Comparison of ENCODE assay signal across 22 cellular contexts in genomic region chr2:222604749-222605515, GRCh38. TPM values are rescaled to one million over a fixed set of nuclear protein-coding genes. Genes with fewer than 3 reads are reported as not detected.
DNase-seq lines count a peak whose midpoint lies in the region; ATAC-seq and TF ChIP-seq lines count a peak whose summit lies in the region.
"Had no signal": no experiment of that assay in that cellular context is flagged by ENCODE, and none has a peak within 500 bp of the region (broad histone marks: within the 10 kb centered on the region; RNA-seq: fewer than 3 reads in every experiment).

No MANE protein-coding gene starts in this region.

- TF ChIP-seq POLR2A in breast epithelium (IDR thresholded peaks at IDR 0.05) (no peak), thyroid gland (IDR thresholded peaks at IDR 0.05) (no peak)

- no peaks in the 10 kb centered on the region for H3K27me3 Mint-ChIP-seq in MCF 10A (ENCODE audit: insufficient read depth, unreplicated experiment)
- H3K27me3 Mint-ChIP-seq: CD4-positive, alpha-beta memory T cell had no signal

- peaks cover 4% of the 10 kb centered on the region for H3K4me1 Mint-ChIP-seq in MCF 10A (ENCODE audit: insufficient read depth, unreplicated experiment)
- H3K4me1 Mint-ChIP-seq: GM23338 had no signal

- H3K9me3 ChIP-seq in breast epithelium, result no peaks in the 10 kb centered on the region
- H3K9me3 ChIP-seq in SK-N-MC (ENCODE audit: low read depth, low read length), result no peaks in the 10 kb centered on the region
- no peaks in the 10 kb centered on the region for H3K9me3 ChIP-seq in thyroid gland
- H3K9me3 ChIP-seq: BLaER1 had no signal

- POLR2A ChIA-PET in MCF 10A (lab: Yijun Ruan, JAX), result interaction anchor here (0.6 to 1.5 kb wide), 4 partner anchors 11 to 1210 kb away, joined by 4 to 6 read pairs (median 4); no protein-coding TSS in a partner anchor

- peaks cover 67% of the 10 kb centered on the region for H3K36me3 Mint-ChIP-seq in MCF 10A (ENCODE audit: insufficient read depth, unreplicated experiment)
- peaks cover 6 to 10% of the 10 kb centered on the region in 2 donors for H3K36me3 Mint-ChIP-seq in activated naive CD4-positive, alpha-beta T cell treated with anti-CD3 and anti-CD28 coated beads, Interleukin-2, amount 50 U/mL, for 72 hours

- no TSS peak for BruUV-seq in MCF 10A (replicated peaks; lab: Mats Ljungman, UMichigan)

- H3K27ac ChIP-seq in breast epithelium (no peak overlapping the region), SK-N-MC (peak overlapping the region; percentile 75), thyroid gland (no peak overlapping the region)
- H3K27ac ChIP-seq: BLaER1 had no signal

- H3K27me3 ChIP-seq in breast epithelium (no peaks in the 10 kb centered on the region), thyroid gland (no peaks in the 10 kb centered on the region)
- H3K27me3 ChIP-seq: BLaER1 had no signal

- no peaks in the 10 kb centered on the region for H3K36me3 ChIP-seq in breast epithelium
- H3K36me3 ChIP-seq in SK-N-MC (ENCODE audit: insufficient read depth, low read length), result peaks cover 50% of the 10 kb centered on the region
- H3K36me3 ChIP-seq in thyroid gland, result no peaks in the 10 kb centered on the region

- no peaks in the 10 kb centered on the region for H3K9me3 Mint-ChIP-seq in MCF 10A (ENCODE audit: unreplicated experiment)
- no peaks in the 10 kb centered on the region for H3K9me3 Mint-ChIP-seq in activated naive CD4-positive, alpha-beta T cell treated with anti-CD3 and anti-CD28 coated beads, Interleukin-2, amount 50 U/mL, for 72 hours
- H3K9me3 Mint-ChIP-seq: CD4-positive, alpha-beta memory T cell; GM23338 had no signal

- intact Hi-C loops in MCF 10A (cut with micrococcal nuclease), result no loop called here
- intact Hi-C loops in breast epithelium (cut with DNase I; ENCODE audit: low total_unique reads), result no loop called here
- intact Hi-C loops in thyroid gland (cut with DNase I), result no loop called here

- no peak for ATAC-seq in activated naive CD4-positive, alpha-beta T cell treated with anti-CD3 and anti-CD28 coated beads, Interleukin-2, amount 50 U/mL, for 72 hours
- ATAC-seq: GM12878, GM23338 had no signal

- DNase-seq in MCF 10A (ENCODE audit: unreplicated experiment) (no peak), breast epithelium (ENCODE audit: low spot score in 2 of 2) (no peak), SK-N-MC (ENCODE audit: low read depth, low spot score) (no peak), fibroblast of gingiva (ENCODE audit: low read depth) (peak; percentile 55), pons (ENCODE audit: low spot score) (peak; percentile 14), NCI-H345 (lab: John Stamatoyannopoulos, UW) (no peak), thyroid gland (no peak)
- no peak for DNase-seq in activated naive CD4-positive, alpha-beta T cell treated with anti-CD3 and anti-CD28 coated beads, Interleukin-2, amount 50 U/mL, for 72 hours (ENCODE audit: low spot score in 2 of 2)
- DNase-seq: Calu3; CD4-positive, alpha-beta memory T cell; HCEC 1CT; KBM-7; MV-4-11; NCI-H1694 treated with DMSO at 0.1 percent for 48 hours; NCI-H510A; NCI-H748 treated with DMSO at 0.1 percent for 48 hours; NK-92 treated with Interleukin-12 subunit alpha and Interleukin-12 subunit beta, amount 100 ng/mL, for 24 hours; RPMI8226; SHP77 treated with DMSO at 0.1 percent for 48 hours had no signal

- H3K9ac ChIP-seq in SK-N-MC (ENCODE audit: insufficient read length), result no peak overlapping the region
- H3K9ac ChIP-seq: BLaER1 had no signal

- H3K4me3 ChIP-seq in breast epithelium, result no peak overlapping the region
- H3K4me3 ChIP-seq in SK-N-MC, result no peak overlapping the region
- H3K4me3 ChIP-seq in thyroid gland (replicated peaks in 1 of 3), result no peak overlapping the region
- H3K4me3 ChIP-seq: BLaER1, GM12878, GM23338 had no signal

- CTCF ChIA-PET in MCF 10A (lab: Yijun Ruan, JAX), result interaction anchor here (0.6 to 1.2 kb wide), 5 partner anchors 15 to 580 kb away, joined by 3 to 4 read pairs (median 3); no protein-coding TSS in a partner anchor

- no peak overlapping the region for H3K4me3 Mint-ChIP-seq in MCF 10A (ENCODE audit: unreplicated experiment)
- H3K4me3 Mint-ChIP-seq: CD4-positive, alpha-beta memory T cell; GM23338 had no signal

- TF ChIP-seq CTCF in MCF 10A (IDR thresholded peaks at IDR 0.05; ENCODE audit: unreplicated experiment) (no peak), breast epithelium (IDR thresholded peaks at IDR 0.05) (no peak), thyroid gland (IDR thresholded peaks at IDR 0.05) (no peak)

- H3K4me1 ChIP-seq in breast epithelium (no peaks in the 10 kb centered on the region), thyroid gland (no peaks in the 10 kb centered on the region)
- H3K4me1 ChIP-seq: BLaER1 had no signal

- WGBS in thyroid gland, 2 donors, result 91 to 92% methylated on average over 5 of the region's 5 CpGs

- peak overlapping the region; percentile 55 for H3K27ac Mint-ChIP-seq in MCF 10A (ENCODE audit: low read depth, unreplicated experiment)
- no peak overlapping the region for H3K27ac Mint-ChIP-seq in activated naive CD4-positive, alpha-beta T cell treated with anti-CD3 and anti-CD28 coated beads, Interleukin-2, amount 50 U/mL, for 72 hours
- H3K27ac Mint-ChIP-seq: GM23338 had no signal

RNA-seq across cellular contexts. Expression of gene FARSB, which starts 51.0 kb away (rescaled TPM):
- 44.8 and 70.3 TPM in 2 replicates for total RNA-seq in MCF 10A (2022)
- total RNA-seq in breast epithelium, result 10 to 100 TPM; 11.8 to 19.0 (median 18.7) TPM
- 10 to 100 TPM; 30.8 to 39.5 TPM for total RNA-seq in activated naive CD4-positive, alpha-beta T cell treated with anti-CD3 and anti-CD28 coated beads, Interleukin-2, amount 50 U/mL, for 72 hours
- total RNA-seq in thyroid gland, result 10 to 100 TPM; 12.9 to 16.0 (median 13.8) TPM

Comparison
In these comparisons a context has a peak if more than half of its experiments do, and no peak if none do; other contexts are left out.
1. DNase-seq: peak in fibroblast of gingiva (single experiment) and pons (single experiment); none in MCF 10A (single experiment), breast epithelium (0 of 2), SK-N-MC (single experiment), NCI-H345 (single experiment), activated naive CD4-positive, alpha-beta T cell treated with anti-CD3 and anti-CD28 coated beads, Interleukin-2, amount 50 U/mL, for 72 hours (0 of 2) and thyroid gland (0 of 2).